In the genomic region with DNA sequence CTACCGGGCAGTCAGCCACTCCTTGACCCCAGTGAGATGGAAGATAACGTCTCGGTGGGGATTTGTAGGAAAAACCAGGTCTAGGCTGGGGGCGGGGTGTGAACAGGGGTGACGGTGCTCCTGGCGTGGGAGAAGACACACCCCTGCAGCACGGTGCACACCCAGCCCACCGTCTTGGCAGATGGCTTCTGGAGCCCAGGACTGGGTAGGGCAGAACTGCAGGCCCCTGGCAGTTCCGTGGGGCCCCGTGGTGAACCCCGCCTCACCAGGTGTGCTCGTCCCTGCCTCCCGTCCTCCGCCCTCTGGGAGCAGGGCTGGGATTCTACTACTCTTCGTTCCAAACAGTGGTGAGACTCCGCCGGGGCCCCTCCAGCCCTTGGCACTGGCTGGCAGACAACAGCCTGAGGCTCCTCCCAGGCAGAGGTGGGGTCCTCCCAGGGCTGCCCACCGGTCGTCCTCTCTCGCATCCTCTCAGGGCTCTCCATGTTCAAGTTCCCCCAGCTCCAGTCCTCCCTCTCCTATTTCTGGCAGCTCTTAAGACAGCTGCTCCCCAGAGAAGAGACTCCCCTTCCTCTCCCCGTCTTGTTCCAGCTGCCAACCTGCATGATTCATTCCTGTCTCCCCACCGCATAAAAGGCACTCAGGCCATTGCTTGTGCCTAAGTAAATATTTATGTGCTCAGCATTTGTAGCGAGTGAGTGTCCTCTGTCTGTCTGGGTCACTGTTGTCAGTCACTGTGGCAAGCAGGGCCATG, we compare ENCODE assay signal across 9 cellular contexts.
A peak's percentile ranks its signal among the peaks of the same experiment; 100 is the strongest.
DNase-seq lines count a peak whose midpoint lies in the region; ATAC-seq and TF ChIP-seq lines count a peak whose summit lies in the region.
"Had no signal": no experiment of that assay in that cellular context is flagged by ENCODE, and none has a peak within 500 bp of the region (broad histone marks: within the 10 kb centered on the region; RNA-seq: fewer than 3 reads in every experiment).

No MANE protein-coding gene starts in this region.

- no peaks in the 10 kb centered on the region for H3K27me3 ChIP-seq in hepatocyte

- no peaks in the 10 kb centered on the region for H3K9me3 ChIP-seq in hepatocyte (ENCODE audit: low read depth)
- H3K9me3 ChIP-seq in T-helper 17 cell (ENCODE audit: control insufficient read depth, low read length, poor library complexity, severe bottlenecking) = no peaks in the 10 kb centered on the region

- no peak overlapping the region for H3K4me3 ChIP-seq in hepatocyte

- H3K4me1 ChIP-seq in hepatocyte (ENCODE audit: insufficient read depth) = peaks cover 11% of the 10 kb centered on the region

- H3K27me3 Mint-ChIP-seq in T-helper 17 cell = peaks cover 30% of the 10 kb centered on the region
- peaks cover 42% of the 10 kb centered on the region for H3K27me3 Mint-ChIP-seq in activated CD4-positive, alpha-beta T cell treated with anti-CD3 and anti-CD28 coated beads, Interleukin-2, amount 10 ng/mL, durations not matched to agents 24 days and 14 days

- intact Hi-C loops in activated CD4-positive, alpha-beta T cell treated with anti-CD3 and anti-CD28 coated beads, Interleukin-2, amount 10 ng/mL, durations not matched to agents 24 days and 14 days (cut with micrococcal nuclease) = no loop called here

- no peak for TF ChIP-seq CTCF in RWPE1 (conservative IDR thresholded peaks at IDR 0.05; ENCODE audit: low read depth)
- no peak for TF ChIP-seq CTCF in hepatocyte (IDR thresholded peaks at IDR 0.05; ENCODE audit: poor library complexity)

- peaks cover 3% of the 10 kb centered on the region for H3K4me1 Mint-ChIP-seq in T-helper 17 cell
- no peaks in the 10 kb centered on the region for H3K4me1 Mint-ChIP-seq in activated CD4-positive, alpha-beta T cell treated with anti-CD3 and anti-CD28 coated beads, Interleukin-2, amount 10 ng/mL, durations not matched to agents 24 days and 14 days

- peak overlapping the region; percentile 83 for H3K27ac ChIP-seq in RWPE1
- no peak overlapping the region for H3K27ac ChIP-seq in hepatocyte

- POLR2A ChIA-PET in RWPE1 (lab: Yijun Ruan, JAX; ENCODE audit: low non-redundant PET) = no interaction called here

- H3K36me3 Mint-ChIP-seq in T-helper 17 cell (ENCODE audit: low read depth) = peaks cover 4% of the 10 kb centered on the region
- H3K36me3 Mint-ChIP-seq in activated CD4-positive, alpha-beta T cell treated with anti-CD3 and anti-CD28 coated beads, Interleukin-2, amount 10 ng/mL, durations not matched to agents 24 days and 14 days (ENCODE audit: low read depth) = peaks cover 1% of the 10 kb centered on the region

- H3K27ac Mint-ChIP-seq in T-helper 17 cell = no peak overlapping the region
- no peak overlapping the region for H3K27ac Mint-ChIP-seq in activated CD4-positive, alpha-beta T cell treated with anti-CD3 and anti-CD28 coated beads, Interleukin-2, amount 10 ng/mL, durations not matched to agents 24 days and 14 days

- no peaks in the 10 kb centered on the region for H4K20me1 ChIP-seq in hepatocyte (ENCODE audit: insufficient read depth, poor library complexity, severe bottlenecking)

- ATAC-seq in T-helper 17 cell (no peak), HG03139 (IDR thresholded peaks at IDR 0.05; ENCODE audit: unreplicated experiment) (no peak), GM18502 (IDR thresholded peaks at IDR 0.05; ENCODE audit: poor library complexity, unreplicated experiment) (no peak)

- H3K79me2 ChIP-seq in hepatocyte = no peaks in the 10 kb centered on the region

- no peak overlapping the region for H3K4me3 Mint-ChIP-seq in T-helper 17 cell
- H3K4me3 Mint-ChIP-seq in activated CD4-positive, alpha-beta T cell treated with anti-CD3 and anti-CD28 coated beads, Interleukin-2, amount 10 ng/mL, durations not matched to agents 24 days and 14 days = no peak overlapping the region
- H3K4me3 Mint-ChIP-seq: central memory CD8-positive, alpha-beta T cell had no signal

- CTCF ChIA-PET in RWPE1 (lab: Yijun Ruan, JAX) = interaction anchor here (1.0 kb wide), 1 partner anchor 401 kb away, joined by 3 read pairs; no protein-coding TSS in a partner anchor

- H3K4me2 ChIP-seq in hepatocyte = peak overlapping the region; percentile 59

- 28% methylated on average over 13 of the region's 23 CpGs for WGBS in hepatocyte (ENCODE audit: low lambda C conversion rate, missing lambda C conversion rate)

- H2AFZ ChIP-seq in hepatocyte = no peak overlapping the region

- H3K36me3 ChIP-seq in hepatocyte (replicated peaks; ENCODE audit: insufficient read depth, low read depth) = no peaks in the 10 kb centered on the region

- DNase-seq in A172 (ENCODE audit: low spot score) = peak; percentile 63
- DNase-seq in HK-2 (ENCODE audit: unreplicated experiment) = peak; percentile 61
- DNase-seq in RWPE1 (ENCODE audit: low spot score) = peak; percentile 57
- peak; percentile 40 for DNase-seq in hepatocyte (ENCODE audit: low spot score)
- no peak for DNase-seq in T-helper 17 cell
- no peak for DNase-seq in activated CD4-positive, alpha-beta T cell treated with anti-CD3 and anti-CD28 coated beads, Interleukin-2, amount 10 ng/mL, durations not matched to agents 24 days and 14 days

- no peaks in the 10 kb centered on the region for H3K9me3 Mint-ChIP-seq in activated CD4-positive, alpha-beta T cell treated with anti-CD3 and anti-CD28 coated beads, Interleukin-2, amount 10 ng/mL, durations not matched to agents 24 days and 14 days
- H3K9me3 Mint-ChIP-seq: central memory CD8-positive, alpha-beta T cell had no signal

- H3K9me2 ChIP-seq in hepatocyte (replicated peaks; ENCODE audit: insufficient read depth) = no peaks in the 10 kb centered on the region

Comparison
In these comparisons a context has a peak if more than half of its experiments do, and no peak if none do; other contexts are left out.
1. DNase-seq: peak in A172 (single experiment), HK-2 (single experiment), RWPE1 (single experiment) and hepatocyte (single experiment); none in T-helper 17 cell (0 of 3) and activated CD4-positive, alpha-beta T cell treated with anti-CD3 and anti-CD28 coated beads, Interleukin-2, amount 10 ng/mL, durations not matched to agents 24 days and 14 days (single experiment).